ENCODE assay signal across 26 cellular contexts in genomic region chr2:230909841-230910545, GRCh38. TPM values are rescaled to one million over a fixed set of nuclear protein-coding genes. Genes with fewer than 3 reads are reported as not detected.
DNase-seq lines count a peak whose midpoint lies in the region; ATAC-seq and TF ChIP-seq lines count a peak whose summit lies in the region.
"Had no signal": no experiment of that assay in that cellular context is flagged by ENCODE, and none has a peak within 500 bp of the region (broad histone marks: within the 10 kb centered on the region; RNA-seq: fewer than 3 reads in every experiment).

No MANE protein-coding gene starts in this region.

- peak; percentile 54 for DNase-seq in activated CD8-positive, alpha-beta memory T cell treated with anti-CD3 and anti-CD28 coated beads for 24 hours
- no peak for DNase-seq in activated CD8-positive, alpha-beta memory T cell treated with anti-CD3 and anti-CD28 coated beads, Interleukin-2, amount 10 ng/mL, durations not matched to agents 7 days and 5 days
- no peak for DNase-seq in IMR-90
- peak; percentile 26 for DNase-seq in endodermal cell
- DNase-seq in stimulated activated effector memory CD8-positive, alpha-beta T cell treated with anti-CD3 and anti-CD28 coated beads, Interleukin-12 subunit alpha, Interleukin-12 subunit beta, amount 100 ng/mL, for 72 hours (ENCODE audit: low spot score in 2 of 2): no peak
- DNase-seq in KG1 (lab: John Stamatoyannopoulos, UW): no peak
- no peak for DNase-seq in trophoblast cell
- DNase-seq in NOMO-1 treated with dmso at 0.1 percent for 144 hours (lab: John Stamatoyannopoulos, UW; ENCODE audit: unreplicated experiment): no peak
- DNase-seq: activated naive CD4-positive, alpha-beta T cell; midbrain; NCI-H1092 treated with DMSO at 0.1 percent for 48 hours; NCI-H2107; NCI-H510A; NK-92 treated with Interleukin-12 subunit alpha and Interleukin-12 subunit beta, amount 100 ng/mL, for 24 hours; psoas muscle; stimulated activated CD4-positive, alpha-beta T cell treated with anti-CD3 and anti-CD28 coated beads, Interleukin-4, amount 100 ng/mL, for 1 hour had no signal

- H3K27me3 Mint-ChIP-seq in activated CD8-positive, alpha-beta memory T cell treated with anti-CD3 and anti-CD28 coated beads, Interleukin-2, amount 10 ng/mL, durations not matched to agents 7 days and 5 days: peaks cover 8% of the 10 kb centered on the region
- no peaks in the 10 kb centered on the region for H3K27me3 Mint-ChIP-seq in endodermal cell (ENCODE audit: insufficient read depth)
- H3K27me3 Mint-ChIP-seq: B cell had no signal

- H2AK9ac ChIP-seq in IMR-90 (replicated peaks; ENCODE audit: low read depth, low read length, poor library complexity): no peak overlapping the region

- H4K91ac ChIP-seq in IMR-90 (ENCODE audit: insufficient read depth, low read depth, low read length) (no peak overlapping the region), trophoblast cell (ENCODE audit: low read depth, low read length) (no peak overlapping the region)

- H2BK5ac ChIP-seq in IMR-90 (ENCODE audit: low read depth, low read length, poor library complexity, severe bottlenecking) (no peak overlapping the region), trophoblast cell (ENCODE audit: low read depth, low read length, poor library complexity) (no peak overlapping the region)

- no TSS peak for BruUV-seq in IMR-90 (replicated peaks; lab: Mats Ljungman, UMichigan)

- no peak overlapping the region for H4K12ac ChIP-seq in trophoblast cell (ENCODE audit: low read depth, low read length)

- no peak for ATAC-seq in activated CD8-positive, alpha-beta memory T cell treated with anti-CD3 and anti-CD28 coated beads, Interleukin-2, amount 10 ng/mL, durations not matched to agents 7 days and 5 days
- no peak for ATAC-seq in IMR-90 (ENCODE audit: low read depth)
- ATAC-seq in stimulated activated effector memory CD8-positive, alpha-beta T cell treated with anti-CD3 and anti-CD28 coated beads, Interleukin-12 subunit alpha, Interleukin-12 subunit beta, amount 100 ng/mL, for 72 hours: no peak
- ATAC-seq: left lung, psoas muscle had no signal

- H3K4me2 ChIP-seq in IMR-90 (ENCODE audit: low read depth, low read length): no peak overlapping the region
- no peak overlapping the region for H3K4me2 ChIP-seq in trophoblast cell (ENCODE audit: low read length)
- H3K4me2 ChIP-seq: smooth muscle cell had no signal

- dilution Hi-C loops in IMR-90 (cut with HindIII; ENCODE audit: low sequenced_read_pairs, unreplicated experiment): no loop called here

- no peak overlapping the region for H3K56ac ChIP-seq in IMR-90 (ENCODE audit: extremely low read depth, insufficient read depth, low read length)

- H3K4ac ChIP-seq in IMR-90 (ENCODE audit: low read depth, low read length): no peak overlapping the region
- no peak overlapping the region for H3K4ac ChIP-seq in trophoblast cell (ENCODE audit: low read depth, low read length)

- no peak overlapping the region for H2BK12ac ChIP-seq in trophoblast cell (ENCODE audit: low read length)

- TF ChIP-seq RAD21 in IMR-90 (IDR thresholded peaks at IDR 0.05; ENCODE audit: low read length): no peak

- H4K5ac ChIP-seq in IMR-90 (ENCODE audit: low read depth, low read length): no peak overlapping the region

- H3K4me3 Mint-ChIP-seq in activated CD8-positive, alpha-beta memory T cell treated with anti-CD3 and anti-CD28 coated beads, Interleukin-2, amount 10 ng/mL, durations not matched to agents 7 days and 5 days: no peak overlapping the region
- no peak overlapping the region for H3K4me3 Mint-ChIP-seq in endodermal cell
- H3K4me3 Mint-ChIP-seq in stimulated activated effector memory CD8-positive, alpha-beta T cell treated with anti-CD3 and anti-CD28 coated beads, Interleukin-12 subunit alpha, Interleukin-12 subunit beta, amount 100 ng/mL, for 72 hours: peak overlapping the region; percentile 58
- H3K4me3 Mint-ChIP-seq: activated B cell treated with CpG ODN at 0.5 μM for 24 hours, B cell, nephron had no signal

- no peaks in the 10 kb centered on the region for H4K20me1 ChIP-seq in IMR-90 (ENCODE audit: insufficient read depth, low read length)

- H3K36me3 ChIP-seq in IMR-90 (ENCODE audit: control insufficient read depth, insufficient read depth, low read length) (no peaks in the 10 kb centered on the region), endodermal cell (ENCODE audit: control insufficient read depth, insufficient read depth, low read length) (no peaks in the 10 kb centered on the region), trophoblast cell (ENCODE audit: control insufficient read depth in 1 of 2, insufficient read depth in 2 of 2, low read length in 2 of 2) (no peaks in the 10 kb centered on the region)
- H3K36me3 ChIP-seq: HAP-1, left lung, Peyer's patch, vagina had no signal

- no peaks in the 10 kb centered on the region for H3K79me2 ChIP-seq in trophoblast cell (ENCODE audit: control insufficient read depth, insufficient read depth, low read length, poor library complexity)

- H3K79me1 ChIP-seq in IMR-90 (ENCODE audit: low read depth in 1 of 2, low read length in 2 of 2): no peaks in the 10 kb centered on the region
- no peaks in the 10 kb centered on the region for H3K79me1 ChIP-seq in trophoblast cell (ENCODE audit: low read length)

- no peak overlapping the region for H4K8ac ChIP-seq in IMR-90 (ENCODE audit: low read depth in 2 of 2, low read length in 2 of 2)
- no peak overlapping the region for H4K8ac ChIP-seq in trophoblast cell (ENCODE audit: low read depth, low read length)

- H3K9me3 ChIP-seq in IMR-90 (ENCODE audit: control insufficient read depth, insufficient read depth, low read length): no peaks in the 10 kb centered on the region
- H3K9me3 ChIP-seq in endodermal cell (ENCODE audit: control insufficient read depth, low read length): no peaks in the 10 kb centered on the region
- peaks cover 8% of the 10 kb centered on the region for H3K9me3 ChIP-seq in trophoblast cell (ENCODE audit: insufficient read depth, low read depth, low read length)
- H3K9me3 ChIP-seq: HAP-1, left lung, Peyer's patch, psoas muscle, vagina had no signal

- H3K23ac ChIP-seq in IMR-90 (ENCODE audit: low read depth, low read length) (no peak overlapping the region), trophoblast cell (ENCODE audit: low read length) (no peak overlapping the region)

- in situ Hi-C loops in IMR-90 (cut with MboI; ENCODE audit: low sequenced_read_pairs): no loop called here

- no peak for TF ChIP-seq CTCF in IMR-90 (conservative IDR thresholded peaks at IDR 0.05; ENCODE audit: low read depth, low read length)
- no peak for TF ChIP-seq CTCF in endodermal cell (conservative IDR thresholded peaks at IDR 0.05)

- H3K4me1 Mint-ChIP-seq in activated CD8-positive, alpha-beta memory T cell treated with anti-CD3 and anti-CD28 coated beads, Interleukin-2, amount 10 ng/mL, durations not matched to agents 7 days and 5 days: peaks cover 74% of the 10 kb centered on the region
- H3K4me1 Mint-ChIP-seq in endodermal cell: peaks cover 9% of the 10 kb centered on the region
- H3K4me1 Mint-ChIP-seq in stimulated activated effector memory CD8-positive, alpha-beta T cell treated with anti-CD3 and anti-CD28 coated beads, Interleukin-12 subunit alpha, Interleukin-12 subunit beta, amount 100 ng/mL, for 72 hours: peaks cover 59% of the 10 kb centered on the region

- peaks cover 6% of the 10 kb centered on the region for H3K4me1 ChIP-seq in IMR-90 (ENCODE audit: control insufficient read depth, insufficient read depth, low read length)
- H3K4me1 ChIP-seq in endodermal cell (ENCODE audit: control insufficient read depth, insufficient read depth, low read length): peaks cover 4% of the 10 kb centered on the region
- H3K4me1 ChIP-seq in trophoblast cell (ENCODE audit: control insufficient read depth in 1 of 2, insufficient read depth in 2 of 2, low read length in 2 of 2): peaks cover 4 to 9% of the 10 kb centered on the region in 2 experiments
- H3K4me1 ChIP-seq: HAP-1, left lung, Peyer's patch, psoas muscle had no signal

- H3K14ac ChIP-seq in IMR-90 (replicated peaks; ENCODE audit: low read depth, low read length) (no peak overlapping the region), trophoblast cell (ENCODE audit: low read length) (no peak overlapping the region)

- H2BK120ac ChIP-seq in IMR-90 (ENCODE audit: low read depth, low read length) (no peak overlapping the region), trophoblast cell (ENCODE audit: insufficient read depth, low read length, poor library complexity) (no peak overlapping the region)

- H3K9ac ChIP-seq in IMR-90 (ENCODE audit: low read depth, low read length): no peak overlapping the region
- no peak overlapping the region for H3K9ac ChIP-seq in endodermal cell (ENCODE audit: extremely low read depth, low read length, poor library complexity, severe bottlenecking)
- no peak overlapping the region for H3K9ac ChIP-seq in trophoblast cell (ENCODE audit: low read length)

- CTCF ChIA-PET in activated CD8-positive, alpha-beta memory T cell treated with anti-CD3 and anti-CD28 coated beads, Interleukin-2, amount 10 ng/mL, durations not matched to agents 7 days and 5 days (lab: Charles Lee): interaction anchor here (1.0 to 22.6 kb wide), 3 partner anchors 10 to 75 kb away, joined by 3 to 309 read pairs (median 4); no protein-coding TSS in a partner anchor
- CTCF ChIA-PET in IMR-90 (lab: Yijun Ruan, JAX): no interaction called here

- intact Hi-C loops in IMR-90 (cut with micrococcal nuclease): loop anchor here (10.0 kb wide), 1 partner anchor 545 kb away; no protein-coding TSS in a partner anchor

- H3K9me3 Mint-ChIP-seq in activated CD8-positive, alpha-beta memory T cell treated with anti-CD3 and anti-CD28 coated beads, Interleukin-2, amount 10 ng/mL, durations not matched to agents 7 days and 5 days (ENCODE audit: low read depth): no peaks in the 10 kb centered on the region
- H3K9me3 Mint-ChIP-seq in endodermal cell: no peaks in the 10 kb centered on the region
- no peaks in the 10 kb centered on the region for H3K9me3 Mint-ChIP-seq in stimulated activated effector memory CD8-positive, alpha-beta T cell treated with anti-CD3 and anti-CD28 coated beads, Interleukin-12 subunit alpha, Interleukin-12 subunit beta, amount 100 ng/mL, for 72 hours
- H3K9me3 Mint-ChIP-seq: activated B cell treated with CpG ODN at 0.5 μM for 24 hours; nephron; T-helper 2 cell treated with Interferon-gamma antibody and Interleukin-4, amounts not matched to agents 5 μg/mL and 100 μg/mL, for 36 hours had no signal

- H3K18ac ChIP-seq in IMR-90 (ENCODE audit: low read depth, low read length) (no peak overlapping the region), trophoblast cell (ENCODE audit: low read length) (no peak overlapping the region)

- H3K9me1 ChIP-seq in IMR-90 (ENCODE audit: insufficient read depth, low read length): peaks cover 14% of the 10 kb centered on the region

- peaks cover 39% of the 10 kb centered on the region for H3K36me3 Mint-ChIP-seq in activated CD8-positive, alpha-beta memory T cell treated with anti-CD3 and anti-CD28 coated beads, Interleukin-2, amount 10 ng/mL, durations not matched to agents 7 days and 5 days
- H3K36me3 Mint-ChIP-seq in endodermal cell (ENCODE audit: low read depth): no peaks in the 10 kb centered on the region
- peaks cover 25% of the 10 kb centered on the region for H3K36me3 Mint-ChIP-seq in stimulated activated effector memory CD8-positive, alpha-beta T cell treated with anti-CD3 and anti-CD28 coated beads, Interleukin-12 subunit alpha, Interleukin-12 subunit beta, amount 100 ng/mL, for 72 hours

- no peak overlapping the region for H2BK20ac ChIP-seq in IMR-90 (ENCODE audit: low read depth, low read length)

- H2AK5ac ChIP-seq in IMR-90 (ENCODE audit: low read depth, low read length): no peak overlapping the region; the same call in 1 of the 2 replicates
- H2AK5ac ChIP-seq in trophoblast cell (ENCODE audit: low read length): no peak overlapping the region

- H3K27me3 ChIP-seq in IMR-90 (ENCODE audit: control insufficient read depth, insufficient read depth, low read length) (peaks cover 10% of the 10 kb centered on the region; the same call in 1 of the 2 replicates), endodermal cell (ENCODE audit: control insufficient read depth, insufficient read depth, low read length, poor library complexity, severe bottlenecking) (no peaks in the 10 kb centered on the region), trophoblast cell (ENCODE audit: insufficient read depth, low read length) (no peaks in the 10 kb centered on the region)
- H3K27me3 ChIP-seq: left lung, Peyer's patch, vagina had no signal

- no peak overlapping the region for H3K27ac Mint-ChIP-seq in activated CD8-positive, alpha-beta memory T cell treated with anti-CD3 and anti-CD28 coated beads, Interleukin-2, amount 10 ng/mL, durations not matched to agents 7 days and 5 days
- H3K27ac Mint-ChIP-seq in endodermal cell: no peak overlapping the region
- peak overlapping the region; percentile 46 for H3K27ac Mint-ChIP-seq in stimulated activated effector memory CD8-positive, alpha-beta T cell treated with anti-CD3 and anti-CD28 coated beads, Interleukin-12 subunit alpha, Interleukin-12 subunit beta, amount 100 ng/mL, for 72 hours
- H3K27ac Mint-ChIP-seq: activated B cell treated with CpG ODN at 0.5 μM for 24 hours, B cell had no signal

- H2BK15ac ChIP-seq in IMR-90 (ENCODE audit: low read depth, low read length): 0 out of 3 replicates have a peak overlapping the region, but pooled peaks have one; percentile 95

- POLR2A ChIA-PET in IMR-90 (lab: Charles Lee; ENCODE audit: unreplicated experiment): no interaction called here

- no peak overlapping the region for H3K4me3 ChIP-seq in IMR-90 (ENCODE audit: insufficient read depth, low read depth, low read length)
- no peak overlapping the region for H3K4me3 ChIP-seq in endodermal cell (ENCODE audit: low read length)
- no peak overlapping the region for H3K4me3 ChIP-seq in trophoblast cell (ENCODE audit: low read depth, low read length)
- H3K4me3 ChIP-seq: HAP-1, left lung, Peyer's patch, psoas muscle, smooth muscle cell, vagina had no signal

- H2AFZ ChIP-seq in IMR-90 (replicated peaks; ENCODE audit: low read length, poor library complexity) (no peak overlapping the region), trophoblast cell (ENCODE audit: insufficient read depth, low read length, poor library complexity) (no peak overlapping the region)

- TF ChIP-seq POLR2A in IMR-90 (IDR thresholded peaks at IDR 0.05; ENCODE audit: low read depth, low read length): no peak

- H3K27ac ChIP-seq in IMR-90 (ENCODE audit: insufficient read depth, low read length) (no peak overlapping the region), endodermal cell (ENCODE audit: low read depth, low read length) (no peak overlapping the region), trophoblast cell (ENCODE audit: low read depth, low read length) (no peak overlapping the region)
- H3K27ac ChIP-seq: left lung, psoas muscle, vagina had no signal

- 55% methylated on average over 4 of the region's 18 CpGs; no CpG with 5 or more reads in 1 of the 2 experiments for WGBS in IMR-90 (ENCODE audit: extremely low coverage in 2 of 2, insufficient read length in 1 of 2), 2 experiments
- whole genome bisulfite sequencing in endodermal cell (ENCODE audit: insufficient coverage in 1 of 2, insufficient read length in 1 of 2), 2 experiments: 88 to 94% methylated on average over 18 of the region's 18 CpGs
- no CpG with 5 or more reads among the region's 18 CpGs for WGBS in trophoblast cell (ENCODE audit: extremely low coverage, insufficient coverage, insufficient read length)

RNA-seq across cellular contexts. Expression of gene GPR55, which starts 15.0 kb away (rescaled TPM):
- 10 to 100 TPM; 42.1 to 58.8 TPM for total RNA-seq in activated CD8-positive, alpha-beta memory T cell treated with anti-CD3 and anti-CD28 coated beads, Interleukin-2, amount 10 ng/mL, durations not matched to agents 7 days and 5 days
- total RNA-seq in IMR-90 (2012; rRNA removed) (not detected in 2 replicates), endodermal cell (1 to 10 TPM; 2.6 to 7.5 TPM)
- 0.03 TPM in 1 of 2 replicates, not detected in the other for polyA plus RNA-seq in IMR-90 (2012; rRNA removed)
- not detected in 2 replicates for polyA plus RNA-seq in IMR-90 (2012; cell fraction: cytosol; rRNA removed)
- 0.02 and 0.05 TPM in 2 replicates for polyA plus RNA-seq in IMR-90 (2012; cell fraction: nucleus; rRNA removed; ENCODE audit: low replicate concordance)
- 0.64 TPM for polyA plus RNA-seq in endodermal cell (2013, experiment 1 of 2)
- polyA plus RNA-seq in endodermal cell (2013, experiment 2 of 2): 0.21 TPM
- 0.07 and 0.08 TPM in 2 replicates for polyA plus RNA-seq in trophoblast cell (2013)
- total RNA-seq: Daoy, smooth muscle cell had no signal
- polyA plus RNA-seq: smooth muscle cell had no signal

RNA-seq across cellular contexts. Expression of gene ITM2C, which starts 45.3 kb away (rescaled TPM):
- 100 to 1,000 TPM in 1 of 2 experiments, 10 to 100 TPM in 1; 65.1 to 115 TPM for total RNA-seq in activated CD8-positive, alpha-beta memory T cell treated with anti-CD3 and anti-CD28 coated beads, Interleukin-2, amount 10 ng/mL, durations not matched to agents 7 days and 5 days
- total RNA-seq in IMR-90 (2012; rRNA removed): 35.8 and 46.8 TPM in 2 replicates
- 274 and 275 TPM in 2 replicates for polyA plus RNA-seq in IMR-90 (2012; rRNA removed)
- polyA plus RNA-seq in IMR-90 (2012; cell fraction: cytosol; rRNA removed): 429 TPM in 2 replicates
- polyA plus RNA-seq in IMR-90 (2012; cell fraction: nucleus; rRNA removed; ENCODE audit: low replicate concordance): 107 and 149 TPM in 2 replicates
- 100 to 1,000 TPM; 208 to 269 TPM for total RNA-seq in endodermal cell
- 239 TPM for polyA plus RNA-seq in endodermal cell (2013, experiment 1 of 2)
- polyA plus RNA-seq in endodermal cell (2013, experiment 2 of 2): 230 TPM
- 306 and 337 TPM in 2 replicates for polyA plus RNA-seq in trophoblast cell (2013)

Comparison
In these comparisons a context has a peak if more than half of its experiments do, and no peak if none do; other contexts are left out.
1. DNase-seq: peak in activated CD8-positive, alpha-beta memory T cell treated with anti-CD3 and anti-CD28 coated beads for 24 hours (single experiment) and endodermal cell (single experiment); none in activated CD8-positive, alpha-beta memory T cell treated with anti-CD3 and anti-CD28 coated beads, Interleukin-2, amount 10 ng/mL, durations not matched to agents 7 days and 5 days (single experiment), IMR-90 (single experiment), stimulated activated effector memory CD8-positive, alpha-beta T cell treated with anti-CD3 and anti-CD28 coated beads, Interleukin-12 subunit alpha, Interleukin-12 subunit beta, amount 100 ng/mL, for 72 hours (0 of 2), KG1 (single experiment), trophoblast cell (0 of 2) and NOMO-1 treated with dmso at 0.1 percent for 144 hours (single experiment).
2. RNA of gene GPR55, which starts 15.0 kb away (total RNA-seq): 42.1 to 58.8 TPM in activated CD8-positive, alpha-beta memory T cell treated with anti-CD3 and anti-CD28 coated beads, Interleukin-2, amount 10 ng/mL, durations not matched to agents 7 days and 5 days; 2.6 to 7.5 TPM in endodermal cell and not detected in IMR-90; every median in the first group is over 4 times any median in the second.